Comparison of ENCODE assay signal across 9 cellular contexts in genomic region chr11:111230122-111230465, GRCh38. TPM values are rescaled to one million over a fixed set of nuclear protein-coding genes. Genes with fewer than 3 reads are reported as not detected.
A peak's percentile ranks its signal among the peaks of the same experiment; 100 is the strongest.
DNase-seq lines count a peak whose midpoint lies in the region; ATAC-seq and TF ChIP-seq lines count a peak whose summit lies in the region.
"Had no signal": no experiment of that assay in that cellular context is flagged by ENCODE, and none has a peak within 500 bp of the region (broad histone marks: within the 10 kb centered on the region; RNA-seq: fewer than 3 reads in every experiment).

No MANE protein-coding gene starts in this region.

- H2AK5ac ChIP-seq in neuronal stem cell (ENCODE audit: low read depth, low read length) = no peak overlapping the region

- H4K8ac ChIP-seq in neuronal stem cell (ENCODE audit: low read depth, low read length) = no peak overlapping the region

- no peak overlapping the region for H2BK120ac ChIP-seq in neuronal stem cell (ENCODE audit: low read depth, low read length)

- no peaks in the 10 kb centered on the region for H3K79me2 ChIP-seq in OCI-LY7 (ENCODE audit: insufficient read depth, low read depth, low read length)

- H3K14ac ChIP-seq in neuronal stem cell (ENCODE audit: low read length) = no peak overlapping the region

- H2BK12ac ChIP-seq in neuronal stem cell (ENCODE audit: low read length) = no peak overlapping the region

- peaks cover 3% of the 10 kb centered on the region; the same call in 1 of the 2 replicates for H3K36me3 ChIP-seq in OCI-LY7 (ENCODE audit: insufficient read depth, low read length)
- no peaks in the 10 kb centered on the region for H3K36me3 ChIP-seq in left lung
- H3K36me3 ChIP-seq in neuronal stem cell (replicated peaks in 1 of 2; ENCODE audit: control insufficient read depth in 2 of 2, insufficient read depth in 2 of 2, low read length in 2 of 2) = no peaks in the 10 kb centered on the region
- H3K36me3 ChIP-seq: neutrophil had no signal

- POLR2A ChIA-PET in CD4-positive, alpha-beta T cell (lab: Charles Lee) = no interaction called here
- POLR2A ChIA-PET in OCI-LY7 (lab: Charles Lee) = interaction anchor here (0.8 to 1.7 kb wide), 4 partner anchors 10 to 419 kb away, joined by 3 to 4 read pairs (median 3); no protein-coding TSS in a partner anchor

- no peaks in the 10 kb centered on the region for H3K36me3 Mint-ChIP-seq in CD4-positive, alpha-beta T cell (ENCODE audit: low read depth)

- H3K18ac ChIP-seq in neuronal stem cell (ENCODE audit: low read length) = no peak overlapping the region

- no peak for TF ChIP-seq CTCF in CD4-positive, alpha-beta T cell (IDR thresholded peaks at IDR 0.05)
- no peak for TF ChIP-seq CTCF in OCI-LY7 (conservative IDR thresholded peaks at IDR 0.05; ENCODE audit: low read length)
- no peak for TF ChIP-seq CTCF in left lung (IDR thresholded peaks at IDR 0.05)

- no peaks in the 10 kb centered on the region for H4K20me1 ChIP-seq in OCI-LY7 (ENCODE audit: insufficient read depth, low read length)

- peak; percentile 56 for ATAC-seq in CD4-positive, alpha-beta T cell (ENCODE audit: poor library complexity)
- ATAC-seq in GM21619 (IDR thresholded peaks at IDR 0.05; ENCODE audit: unreplicated experiment) (peak; percentile 34), left lung (peak; percentile 30)

- H3K79me1 ChIP-seq in neuronal stem cell (ENCODE audit: low read depth, low read length) = no peaks in the 10 kb centered on the region

- H3K4me3 Mint-ChIP-seq in CD4-positive, alpha-beta T cell = peak overlapping the region; percentile 56

- H3K4me2 ChIP-seq in OCI-LY7 (ENCODE audit: low read length) (peak overlapping the region; percentile 72), neuronal stem cell (ENCODE audit: insufficient read depth, low read length, poor library complexity, severe bottlenecking) (no peak overlapping the region)

- no peak overlapping the region for H3K27ac Mint-ChIP-seq in CD4-positive, alpha-beta T cell

- H3K4me1 ChIP-seq in OCI-LY7 (ENCODE audit: insufficient read depth, low read length, poor library complexity, severe bottlenecking) (peaks cover 30% of the 10 kb centered on the region), left lung (peaks cover 0 to 22% of the 10 kb centered on the region in 2 donors), neuronal stem cell (ENCODE audit: control insufficient read depth in 2 of 2, insufficient read depth in 1 of 2, low read depth in 1 of 2, low read length in 2 of 2) (peaks cover 0 to 2% of the 10 kb centered on the region in 2 donors)

- peaks cover 14% of the 10 kb centered on the region for H3K27me3 Mint-ChIP-seq in CD4-positive, alpha-beta T cell

- H2BK15ac ChIP-seq in neuronal stem cell (ENCODE audit: low read length) = no peak overlapping the region

- no peak overlapping the region for H3K4ac ChIP-seq in neuronal stem cell (ENCODE audit: low read length)

- H2AFZ ChIP-seq in OCI-LY7 (ENCODE audit: low read length) (peak overlapping the region; percentile 72; the same call in 1 of the 2 replicates), neuronal stem cell (ENCODE audit: low read length) (no peak overlapping the region)

- no peak overlapping the region for H3K4me3 ChIP-seq in OCI-LY7 (ENCODE audit: low read depth, low read length, poor library complexity, severe bottlenecking)
- no peak overlapping the region for H3K4me3 ChIP-seq in left lung
- H3K4me3 ChIP-seq in neuronal stem cell (ENCODE audit: low read length in 2 of 2) = no peak overlapping the region

- intact Hi-C loops in CD4-positive, alpha-beta T cell (cut with DNase I, micrococcal nuclease) = loop anchor here (2.0 to 5.0 kb wide), 3 partner anchors 783 to 1029 kb away; no protein-coding TSS in a partner anchor
- intact Hi-C loops in OCI-LY7 (cut with micrococcal nuclease; ENCODE audit: unreplicated experiment) = loop anchor here (1.0 to 10.0 kb wide), 6 partner anchors 53 to 1025 kb away; no protein-coding TSS in a partner anchor
- intact Hi-C loops in left lung (cut with DNase I) = loop anchor here in 1 of 2 donors (10.0 kb wide), 1 partner anchor 515 kb away; the partner anchor contains the start of gene ARHGAP20

- no peak overlapping the region for H3K9ac ChIP-seq in neuronal stem cell (ENCODE audit: low read depth, low read length, poor library complexity)

- no peaks in the 10 kb centered on the region for H3K9me3 ChIP-seq in CD4-positive, alpha-beta T cell (ENCODE audit: control insufficient read depth, low read length)
- H3K9me3 ChIP-seq in OCI-LY7 (ENCODE audit: low read length) (peaks cover 10% of the 10 kb centered on the region; the same call in 1 of the 2 replicates), left lung (no peaks in the 10 kb centered on the region), neuronal stem cell (replicated peaks in 1 of 2; ENCODE audit: control insufficient read depth in 2 of 2, insufficient read depth in 1 of 2, low read depth in 1 of 2, low read length in 2 of 2) (no peaks in the 10 kb centered on the region)
- H3K9me3 ChIP-seq: neutrophil had no signal

- H3K27me3 ChIP-seq in CD4-positive, alpha-beta T cell (ENCODE audit: control insufficient read depth, insufficient read depth, low read length) = no peaks in the 10 kb centered on the region
- H3K27me3 ChIP-seq in left lung (no peaks in the 10 kb centered on the region), neuronal stem cell (ENCODE audit: control insufficient read depth in 3 of 3, insufficient read depth in 3 of 3, low read depth in 1 of 3, low read length in 3 of 3) (no peaks in the 10 kb centered on the region)

- H3K23ac ChIP-seq in neuronal stem cell (ENCODE audit: low read depth, low read length, poor library complexity) = no peak overlapping the region

- no peak overlapping the region for H2BK5ac ChIP-seq in neuronal stem cell (ENCODE audit: low read length)

- no peak overlapping the region for H3K27ac ChIP-seq in CD4-positive, alpha-beta T cell (ENCODE audit: low read depth, low read length)
- H3K27ac ChIP-seq in OCI-LY7 (ENCODE audit: low read depth, low read length, poor library complexity, severe bottlenecking) = no peak overlapping the region
- H3K27ac ChIP-seq in left lung = no peak overlapping the region
- H3K27ac ChIP-seq in neuronal stem cell (replicated peaks; ENCODE audit: low read length) = no peak overlapping the region
- H3K27ac ChIP-seq: neutrophil had no signal

- CTCF ChIA-PET in CD4-positive, alpha-beta T cell (lab: Charles Lee) = interaction anchor here (0.9 to 1.1 kb wide), 3 partner anchors 9 to 1029 kb away, joined by 3 read pairs; no protein-coding TSS in a partner anchor
- CTCF ChIA-PET in OCI-LY7 (lab: Charles Lee; ENCODE audit: unreplicated experiment) = interaction anchor here (1.3 kb wide), 1 partner anchor 217 kb away, joined by 4 read pairs; no protein-coding TSS in a partner anchor

- H3K9me3 Mint-ChIP-seq in CD4-positive, alpha-beta T cell = no peaks in the 10 kb centered on the region

- BruUV-seq in OCI-LY7 (replicated peaks; lab: Mats Ljungman, UMichigan) = no TSS peak

- no CpG with 5 or more reads among the region's 6 CpGs for WGBS in neuronal stem cell (ENCODE audit: extremely low coverage in 2 of 2, insufficient read length in 2 of 2, insufficient replicate concordance in 1 of 2), 2 donors

- H3K4me1 Mint-ChIP-seq in CD4-positive, alpha-beta T cell (ENCODE audit: low read depth) = peaks cover 19% of the 10 kb centered on the region

- H4K91ac ChIP-seq in neuronal stem cell (ENCODE audit: low read depth, low read length, poor library complexity) = no peak overlapping the region

- no peak for DNase-seq in CD4-positive, alpha-beta T cell
- DNase-seq in OCI-LY7 (ENCODE audit: low spot score) = no peak
- DNase-seq in left lung = no peak
- DNase-seq in dermis blood vessel endothelial cell = no peak
- DNase-seq in neuronal stem cell (ENCODE audit: low spot score) = no peak
- DNase-seq in stimulated activated CD4-positive, alpha-beta T cell treated with anti-CD3 and anti-CD28 coated beads, Interleukin-4, amount 100 ng/mL, for 1 hour = no peak
- DNase-seq in midbrain (lab: John Stamatoyannopoulos, UW) = no peak

- no peaks in the 10 kb centered on the region for H3K9me2 ChIP-seq in OCI-LY7 (ENCODE audit: insufficient read depth, low read length)

RNA-seq across cellular contexts. Expression of gene POU2AF2, which starts 15.4 kb away (rescaled TPM):
- not detected for total RNA-seq in CD4-positive, alpha-beta T cell
- not detected in 2 replicates for total RNA-seq in OCI-LY7 (2014; rRNA removed; shearing (Covaris generic))
- not detected in 2 replicates for total RNA-seq in OCI-LY7 (2022)
- total RNA-seq in left lung = not detected
- total RNA-seq in dermis blood vessel endothelial cell = not detected in 2 replicates
- polyA plus RNA-seq in neuronal stem cell (2013, experiment 1 of 2) = not detected
- polyA plus RNA-seq in neuronal stem cell (2013, experiment 2 of 2) = not detected
